Comparison of ENCODE assay signal across 34 cellular contexts in genomic region chr1:18058522-18058921, GRCh38. TPM values are rescaled to one million over a fixed set of nuclear protein-coding genes. Genes with fewer than 3 reads are reported as not detected.
"Had no signal": no experiment of that assay in that cellular context is flagged by ENCODE, and none has a peak within 500 bp of the region (broad histone marks: within the 10 kb centered on the region; RNA-seq: fewer than 3 reads in every experiment).

No MANE protein-coding gene starts in this region.

- H3K36me3 Mint-ChIP-seq: activated CD4-positive, alpha-beta memory T cell treated with anti-CD3 and anti-CD28 coated beads for 36 hours; activated naive CD4-positive, alpha-beta T cell treated with anti-CD3 and anti-CD28 coated beads, Interleukin-2, amount 10 ng/mL, durations not matched to agents 7 days and 5 days; activated naive CD8-positive, alpha-beta T cell treated with anti-CD3 and anti-CD28 coated beads, Interleukin-2, amount 10 ng/mL, durations not matched to agents 7 days and 5 days; stimulated activated effector memory CD8-positive, alpha-beta T cell treated with anti-CD3 and anti-CD28 coated beads, Interleukin-12 subunit alpha, Interleukin-12 subunit beta, amount 100 ng/mL, for 72 hours had no signal

- H3K27me3 ChIP-seq: pancreas, upper lobe of left lung, vagina had no signal

- H3K9me3 ChIP-seq: esophagus squamous epithelium, pancreas, prostate gland, vagina had no signal

- H3K36me3 ChIP-seq: esophagus squamous epithelium, pancreas, prostate gland, sigmoid colon, upper lobe of left lung, vagina had no signal

- H3K27ac Mint-ChIP-seq: activated CD4-positive, alpha-beta memory T cell treated with anti-CD3 and anti-CD28 coated beads for 36 hours; activated CD4-positive, alpha-beta T cell treated with anti-CD3 and anti-CD28 coated beads, Interleukin-2, amount 10 ng/mL, durations not matched to agents 24 days and 14 days; activated naive CD4-positive, alpha-beta T cell treated with anti-CD3 and anti-CD28 coated beads, Interleukin-2, amount 10 ng/mL, durations not matched to agents 7 days and 5 days; activated naive CD8-positive, alpha-beta T cell treated with anti-CD3 and anti-CD28 coated beads, Interleukin-2, amount 10 ng/mL, durations not matched to agents 7 days and 5 days; activated T-cell treated with anti-CD3 and anti-CD28 coated beads, Interleukin-2, amount 50 U/mL, for 24 hours; nephron; stimulated activated effector memory CD8-positive, alpha-beta T cell treated with anti-CD3 and anti-CD28 coated beads, Interleukin-12 subunit alpha, Interleukin-12 subunit beta, amount 100 ng/mL, for 72 hours; stimulated activated naive CD8-positive, alpha-beta T cell treated with anti-CD3 and anti-CD28 coated beads, Interleukin-15, amount 100 ng/mL, for 72 hours; T-helper 2 cell treated with Interferon-gamma antibody and Interleukin-4, amounts not matched to agents 5 μg/mL and 100 μg/mL, for 36 hours had no signal

- H3K4me1 Mint-ChIP-seq: activated CD4-positive, alpha-beta T cell treated with anti-CD3 and anti-CD28 coated beads, Interleukin-2, amount 10 ng/mL, durations not matched to agents 24 days and 14 days; activated naive CD4-positive, alpha-beta T cell treated with anti-CD3 and anti-CD28 coated beads, Interleukin-2, amount 10 ng/mL, durations not matched to agents 7 days and 5 days; activated naive CD8-positive, alpha-beta T cell treated with anti-CD3 and anti-CD28 coated beads, Interleukin-2, amount 10 ng/mL, durations not matched to agents 7 days and 5 days; nephron; stimulated activated effector memory CD8-positive, alpha-beta T cell treated with anti-CD3 and anti-CD28 coated beads, Interleukin-12 subunit alpha, Interleukin-12 subunit beta, amount 100 ng/mL, for 72 hours; stimulated activated naive CD8-positive, alpha-beta T cell treated with anti-CD3 and anti-CD28 coated beads, Interleukin-15, amount 100 ng/mL, for 72 hours had no signal

- H3K9me3 Mint-ChIP-seq: activated CD4-positive, alpha-beta memory T cell treated with anti-CD3 and anti-CD28 coated beads for 36 hours; activated CD4-positive, alpha-beta T cell treated with anti-CD3 and anti-CD28 coated beads, Interleukin-2, amount 10 ng/mL, durations not matched to agents 24 days and 14 days; T-helper 2 cell treated with Interferon-gamma antibody and Interleukin-4, amounts not matched to agents 5 μg/mL and 100 μg/mL, for 36 hours had no signal

- H3K27ac ChIP-seq: epithelial cell of prostate, esophagus squamous epithelium, pancreas, prostate gland, sigmoid colon, upper lobe of left lung, vagina had no signal

- DNase-seq: activated CD4-positive, alpha-beta memory T cell treated with anti-CD3 and anti-CD28 coated beads for 36 hours; activated CD4-positive, alpha-beta T cell treated with anti-CD3 and anti-CD28 coated beads, Interleukin-2, amount 10 ng/mL, durations not matched to agents 24 days and 14 days; activated CD8-positive, alpha-beta memory T cell treated with anti-CD3 and anti-CD28 coated beads, Interleukin-2, amount 50 U/mL, for 48 hours; activated gamma-delta T cell; activated naive CD4-positive, alpha-beta T cell treated with anti-CD3 and anti-CD28 coated beads, Interleukin-2, amount 10 ng/mL, durations not matched to agents 7 days and 5 days; activated naive CD8-positive, alpha-beta T cell treated with anti-CD3 and anti-CD28 coated beads, Interleukin-2, amount 10 ng/mL, durations not matched to agents 7 days and 5 days; activated T-cell treated with anti-CD3 and anti-CD28 coated beads, Interleukin-2, amount 50 U/mL, for 24 hours; caudate nucleus; cortex of kidney; esophagus squamous epithelium; foreskin melanocyte; islet precursor cell; left cardiac atrium; left ventricle myocardium superior; nucleus accumbens; pancreas; sigmoid colon; small intestine; stimulated activated CD4-positive, alpha-beta T cell treated with anti-CD3 and anti-CD28 coated beads, Interleukin-4, amount 100 ng/mL, for 24 hours; stimulated activated naive CD8-positive, alpha-beta T cell treated with anti-CD3 and anti-CD28 coated beads, Interleukin-15, amount 100 ng/mL, for 72 hours; T-helper 1 cell had no signal

- H3K4me1 ChIP-seq: esophagus squamous epithelium, pancreas, prostate gland, sigmoid colon, upper lobe of left lung, vagina had no signal

- ATAC-seq: activated CD4-positive, CD25-positive, alpha-beta regulatory T cell treated with anti-CD3 and anti-CD28 coated beads, Interleukin-2, amount 50 U/mL, for 24 hours; left cardiac atrium; left ventricle myocardium superior; pancreas; stimulated activated effector memory CD8-positive, alpha-beta T cell treated with anti-CD3 and anti-CD28 coated beads, Interleukin-12 subunit alpha, Interleukin-12 subunit beta, amount 100 ng/mL, for 72 hours; stimulated activated naive CD8-positive, alpha-beta T cell treated with anti-CD3 and anti-CD28 coated beads, Interleukin-15, amount 100 ng/mL, for 72 hours had no signal

- H3K4me3 Mint-ChIP-seq: activated CD4-positive, alpha-beta memory T cell treated with anti-CD3 and anti-CD28 coated beads for 36 hours; activated CD4-positive, alpha-beta T cell treated with anti-CD3 and anti-CD28 coated beads, Interleukin-2, amount 10 ng/mL, durations not matched to agents 24 days and 14 days; activated naive CD4-positive, alpha-beta T cell treated with anti-CD3 and anti-CD28 coated beads, Interleukin-2, amount 10 ng/mL, durations not matched to agents 7 days and 5 days; activated naive CD8-positive, alpha-beta T cell treated with anti-CD3 and anti-CD28 coated beads, Interleukin-2, amount 10 ng/mL, durations not matched to agents 7 days and 5 days; activated T-cell treated with anti-CD3 and anti-CD28 coated beads, Interleukin-2, amount 50 U/mL, for 24 hours; nephron; stimulated activated effector memory CD8-positive, alpha-beta T cell treated with anti-CD3 and anti-CD28 coated beads, Interleukin-12 subunit alpha, Interleukin-12 subunit beta, amount 100 ng/mL, for 72 hours; stimulated activated naive CD8-positive, alpha-beta T cell treated with anti-CD3 and anti-CD28 coated beads, Interleukin-15, amount 100 ng/mL, for 72 hours; T-helper 2 cell treated with Interferon-gamma antibody and Interleukin-4, amounts not matched to agents 5 μg/mL and 100 μg/mL, for 36 hours had no signal

- H3K4me3 ChIP-seq: esophagus squamous epithelium, pancreas, prostate gland, sigmoid colon, upper lobe of left lung, vagina had no signal

- H3K27me3 Mint-ChIP-seq: activated CD4-positive, alpha-beta T cell treated with anti-CD3 and anti-CD28 coated beads, Interleukin-2, amount 10 ng/mL, durations not matched to agents 24 days and 14 days; activated naive CD4-positive, alpha-beta T cell treated with anti-CD3 and anti-CD28 coated beads, Interleukin-2, amount 10 ng/mL, durations not matched to agents 7 days and 5 days; activated naive CD8-positive, alpha-beta T cell treated with anti-CD3 and anti-CD28 coated beads, Interleukin-2, amount 10 ng/mL, durations not matched to agents 7 days and 5 days had no signal

- FAIRE-seq: astrocyte, endometrium, pancreas, small intestine had no signal

RNA-seq across cellular contexts. Expression of gene IGSF21, which starts 49.1 kb away (rescaled TPM):
- total RNA-seq: activated CD4-positive, alpha-beta memory T cell treated with anti-CD3 and anti-CD28 coated beads for 36 hours; activated CD4-positive, alpha-beta T cell treated with anti-CD3 and anti-CD28 coated beads, Interleukin-2, amount 10 ng/mL, durations not matched to agents 24 days and 14 days; activated CD8-positive, alpha-beta memory T cell treated with anti-CD3 and anti-CD28 coated beads for 36 hours; activated naive CD8-positive, alpha-beta T cell treated with anti-CD3 and anti-CD28 coated beads, Interleukin-2, amount 10 ng/mL, durations not matched to agents 7 days and 5 days; astrocyte; chondrocyte; lung microvascular endothelial cell had no signal
